Comparison of ENCODE assay signal across 11 cellular contexts in the genomic region with DNA sequence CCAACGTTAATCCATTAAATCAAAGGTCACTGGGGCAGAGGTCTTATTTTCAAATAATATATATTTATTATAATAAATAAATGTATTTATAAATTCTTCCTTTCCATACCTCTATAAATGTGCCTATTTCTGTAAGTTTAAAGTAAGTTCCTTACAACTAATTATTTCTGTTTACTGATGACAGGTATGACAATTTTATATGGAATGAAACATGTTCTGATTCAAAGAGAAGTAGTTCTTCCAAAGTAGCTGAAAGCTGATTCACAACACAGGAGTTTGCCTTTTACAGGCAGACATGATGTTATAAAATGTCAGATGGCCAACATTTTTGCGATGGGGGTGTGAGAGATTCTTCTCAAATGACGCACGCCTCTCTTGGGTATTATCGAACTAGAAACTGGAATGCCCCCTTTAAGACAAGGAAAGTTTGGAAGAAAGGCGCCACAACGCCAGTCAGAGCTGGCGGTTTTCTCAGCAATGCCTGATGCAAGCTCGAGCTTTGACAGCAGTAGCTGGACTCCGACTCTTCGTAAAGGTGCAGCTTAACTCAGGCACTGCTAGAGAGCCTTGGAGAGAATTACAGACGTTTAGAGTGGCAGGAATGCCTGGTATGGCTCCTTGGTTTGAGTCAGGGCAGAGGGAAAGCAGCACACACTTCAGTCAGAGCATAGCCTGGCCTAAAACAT.
DNase-seq lines count a peak whose midpoint lies in the region; ATAC-seq and TF ChIP-seq lines count a peak whose summit lies in the region.
"Had no signal": no experiment of that assay in that cellular context is flagged by ENCODE, and none has a peak within 500 bp of the region (broad histone marks: within the 10 kb centered on the region; RNA-seq: fewer than 3 reads in every experiment).

No MANE protein-coding gene starts in this region.

- no peak overlapping the region for H3K4me3 ChIP-seq in BJ (ENCODE audit: low read depth, low read length)
- H3K4me3 ChIP-seq in RWPE2 (ENCODE audit: severe bottlenecking) = no peak overlapping the region

- DNase-seq in BJ (ENCODE audit: low read depth) (peak; percentile 75), RWPE2 (ENCODE audit: low spot score) (no peak), fibroblast of the conjunctiva (ENCODE audit: low read depth) (peak; percentile 87), posterior vena cava (ENCODE audit: low spot score) (peak; percentile 82)
- DNase-seq in activated naive CD4-positive, alpha-beta T cell treated with anti-CD3 and anti-CD28 coated beads, Interleukin-2, amount 50 U/mL, for 72 hours (ENCODE audit: low spot score in 2 of 2) = no peak
- DNase-seq in activated CD4-positive, alpha-beta T cell treated with anti-CD3 and anti-CD28 coated beads, Interleukin-2, amount 50 U/mL, for 4 hours = no peak
- DNase-seq: NCI-H187, SHP77 had no signal

- CTCF ChIA-PET in BJ (lab: Yijun Ruan, JAX) = interaction anchor here (0.7 to 1.0 kb wide), 3 partner anchors 15 to 490 kb away, joined by 3 read pairs; no protein-coding TSS in a partner anchor

- no peaks in the 10 kb centered on the region for H3K9me3 Mint-ChIP-seq in activated naive CD4-positive, alpha-beta T cell treated with anti-CD3 and anti-CD28 coated beads, Interleukin-2, amount 50 U/mL, for 72 hours

- intact Hi-C loops in posterior vena cava (cut with DNase I) = loop anchor here (2.0 to 5.0 kb wide), 2 partner anchors 80 to 83 kb away; no protein-coding TSS in a partner anchor

- peak; percentile 74 for ATAC-seq in RWPE2 (ENCODE audit: low read depth)
- ATAC-seq in HG02885 (IDR thresholded peaks at IDR 0.05; ENCODE audit: poor library complexity, unreplicated experiment) = no peak
- no peak for ATAC-seq in HG03139 (IDR thresholded peaks at IDR 0.05; ENCODE audit: unreplicated experiment)
- no peak for ATAC-seq in activated naive CD4-positive, alpha-beta T cell treated with anti-CD3 and anti-CD28 coated beads, Interleukin-2, amount 50 U/mL, for 72 hours

- no peak overlapping the region for H3K27ac Mint-ChIP-seq in activated naive CD4-positive, alpha-beta T cell treated with anti-CD3 and anti-CD28 coated beads, Interleukin-2, amount 50 U/mL, for 72 hours

- H3K27ac ChIP-seq in RWPE2 (ENCODE audit: poor library complexity, severe bottlenecking) = peak overlapping the region; percentile 55

- H3K27me3 ChIP-seq in BJ (ENCODE audit: control insufficient read depth, insufficient read depth, low read length) (no peaks in the 10 kb centered on the region), RWPE2 (ENCODE audit: insufficient read depth, poor library complexity, severe bottlenecking) (no peaks in the 10 kb centered on the region)

- H3K4me1 ChIP-seq in RWPE2 (ENCODE audit: insufficient read depth, poor library complexity, severe bottlenecking) = peaks cover 26% of the 10 kb centered on the region

- TF ChIP-seq CTCF in BJ (IDR thresholded peaks at IDR 0.05; ENCODE audit: insufficient read depth, low read depth, low read length) (no peak), RWPE2 (IDR thresholded peaks at IDR 0.05; ENCODE audit: poor library complexity, severe bottlenecking) (no peak)

- H3K36me3 Mint-ChIP-seq in activated naive CD4-positive, alpha-beta T cell treated with anti-CD3 and anti-CD28 coated beads, Interleukin-2, amount 50 U/mL, for 72 hours = no peaks in the 10 kb centered on the region
- H3K36me3 Mint-ChIP-seq: brain had no signal

- H3K9me3 ChIP-seq in RWPE2 (ENCODE audit: severe bottlenecking) = no peaks in the 10 kb centered on the region

- H3K36me3 ChIP-seq in BJ (ENCODE audit: control insufficient read depth, insufficient read depth, low read length) (no peaks in the 10 kb centered on the region), RWPE2 (ENCODE audit: low read depth) (no peaks in the 10 kb centered on the region)

- POLR2A ChIA-PET in BJ (lab: Charles Lee) = interaction anchor here (0.6 kb wide), 3 partner anchors 92 to 119 kb away, joined by 3 to 4 read pairs (median 3); no protein-coding TSS in a partner anchor

Comparison
In these comparisons a context has a peak if more than half of its experiments do, and no peak if none do; other contexts are left out.
1. DNase-seq: peak in BJ (single experiment), fibroblast of the conjunctiva (single experiment) and posterior vena cava (single experiment); none in RWPE2 (single experiment), activated naive CD4-positive, alpha-beta T cell treated with anti-CD3 and anti-CD28 coated beads, Interleukin-2, amount 50 U/mL, for 72 hours (0 of 2) and activated CD4-positive, alpha-beta T cell treated with anti-CD3 and anti-CD28 coated beads, Interleukin-2, amount 50 U/mL, for 4 hours (0 of 2).